In the genomic region with DNA sequence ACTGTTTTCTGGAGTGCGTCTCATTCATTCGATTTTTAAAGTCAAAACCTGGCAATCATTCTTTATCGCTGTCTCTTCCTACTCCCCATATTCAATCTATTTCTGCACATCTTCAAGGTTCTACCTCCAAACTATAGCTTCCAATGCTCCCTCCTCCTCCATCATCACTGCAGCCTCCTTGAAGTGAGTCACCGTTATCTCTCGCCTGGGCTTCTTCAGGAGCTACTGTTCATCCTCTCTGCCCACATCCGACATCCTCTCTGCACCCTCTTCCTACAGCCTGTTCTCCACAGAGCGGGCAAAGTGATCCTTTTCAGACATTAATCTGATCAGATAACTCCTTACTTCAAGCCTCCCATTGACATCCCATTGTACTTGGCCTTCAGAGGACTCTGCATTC, we compare ENCODE assay signal across 34 cellular contexts.
"Had no signal": no experiment of that assay in that cellular context is flagged by ENCODE, and none has a peak within 500 bp of the region (broad histone marks: within the 10 kb centered on the region; RNA-seq: fewer than 3 reads in every experiment).

No MANE protein-coding gene starts in this region.

- DNase-seq: Karpas-422, Kasumi-1, MG63, MM.1S, MV-4-11, NCI-H1048, NCI-H1092, NCI-H1092 treated with DMSO at 0.1 percent for 48 hours, NCI-H1105, NCI-H1105 treated with DMSO at 0.1 percent for 48 hours, NCI-H1417, NCI-H1417 treated with DMSO at 0.1 percent for 48 hours, NCI-H1436, NCI-H1436 treated with DMSO at 0.1 percent for 48 hours, NCI-H146, NCI-H1694, NCI-H1694 treated with DMSO at 0.1 percent for 48 hours, NCI-H187, NCI-H187 treated with DMSO at 0.1 percent for 48 hours, NCI-H1930, NCI-H2029, NCI-H2029 treated with DMSO at 0.1 percent for 48 hours, NCI-H2081, NCI-H2081 treated with DMSO at 0.1 percent for 48 hours, NCI-H2107, NCI-H2171, NCI-H2171 treated with DMSO at 0.1 percent for 48 hours, NCI-H2227 treated with DMSO at 0.1 percent for 48 hours, NCI-H226, NCI-H345, NCI-H446, NCI-H446 treated with DMSO at 0.1 percent for 48 hours, NCI-H510A, NCI-H510A treated with DMSO at 0.1 percent for 48 hours had no signal
